Comparison of ENCODE assay signal across 9 cellular contexts in the genomic region with DNA sequence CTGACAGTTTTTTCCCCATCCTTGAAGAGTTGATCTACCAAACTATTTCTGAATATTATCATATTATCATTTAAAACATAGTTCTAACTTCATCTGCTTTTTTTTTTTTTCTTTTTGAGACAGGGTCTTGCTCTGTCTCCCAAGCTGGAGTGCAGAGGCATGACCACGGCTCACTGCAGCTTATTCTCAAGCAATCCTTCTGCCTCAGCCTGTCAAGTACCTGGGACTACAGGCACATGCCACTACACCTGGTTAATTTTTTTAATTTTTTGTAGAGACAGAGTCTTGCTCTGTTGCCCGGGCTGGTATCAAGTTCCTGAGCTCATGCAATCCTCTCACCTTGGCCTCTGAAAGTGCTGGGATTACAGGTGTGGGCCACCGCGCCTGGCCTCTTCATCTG. TPM values are rescaled to one million over a fixed set of nuclear protein-coding genes. Genes with fewer than 3 reads are reported as not detected.
A peak's percentile ranks its signal among the peaks of the same experiment; 100 is the strongest.
DNase-seq lines count a peak whose midpoint lies in the region; ATAC-seq and TF ChIP-seq lines count a peak whose summit lies in the region.
"Had no signal": no experiment of that assay in that cellular context is flagged by ENCODE, and none has a peak within 500 bp of the region (broad histone marks: within the 10 kb centered on the region; RNA-seq: fewer than 3 reads in every experiment).

No MANE protein-coding gene starts in this region.

- no peak for TF ChIP-seq POLR2A in spleen (IDR thresholded peaks at IDR 0.05)

- H3K9me3 Mint-ChIP-seq in activated T-cell treated with anti-CD3 and anti-CD28 coated beads, Interleukin-2, amount 50 U/mL, for 4 hours = no peaks in the 10 kb centered on the region
- H3K9me3 Mint-ChIP-seq in T-cell = no peaks in the 10 kb centered on the region

- no peak for ATAC-seq in activated T-cell treated with anti-CD3 and anti-CD28 coated beads, Interleukin-2, amount 50 U/mL, for 4 hours
- no peak for ATAC-seq in T-cell (replicated peaks in 1 of 4)

- H3K9me3 ChIP-seq in spleen = no peaks in the 10 kb centered on the region

- H3K27ac ChIP-seq in spleen = no peak overlapping the region

- POLR2A ChIA-PET in T-cell (lab: Charles Lee) = interaction anchor here in 1 of 2 donors (0.6 kb wide), 1 partner anchor 640 kb away, joined by 3 read pairs; no protein-coding TSS in a partner anchor

- peaks cover 4% of the 10 kb centered on the region for H3K27me3 Mint-ChIP-seq in activated T-cell treated with anti-CD3 and anti-CD28 coated beads, Interleukin-2, amount 50 U/mL, for 4 hours (ENCODE audit: low read depth)
- peaks cover 0 to 7% of the 10 kb centered on the region in 2 donors for H3K27me3 Mint-ChIP-seq in T-cell

- H3K36me3 Mint-ChIP-seq in activated T-cell treated with anti-CD3 and anti-CD28 coated beads, Interleukin-2, amount 50 U/mL, for 4 hours (ENCODE audit: insufficient read depth) = peaks cover 11% of the 10 kb centered on the region
- peaks cover 12% of the 10 kb centered on the region for H3K36me3 Mint-ChIP-seq in T-cell

- H3K4me1 Mint-ChIP-seq in activated T-cell treated with anti-CD3 and anti-CD28 coated beads, Interleukin-2, amount 50 U/mL, for 4 hours (ENCODE audit: low read depth) = peaks cover 37% of the 10 kb centered on the region
- H3K4me1 Mint-ChIP-seq in T-cell = peaks cover 26 to 42% (median 36%) of the 10 kb centered on the region in 3 donors

- H3K4me3 ChIP-seq in fibroblast of pulmonary artery (replicated peaks; ENCODE audit: low read depth, low read length) (peak overlapping the region; percentile 80), spleen (peak overlapping the region in 5 of 8 donors; percentile 50 to 91 (median 69))

- H3K4me1 ChIP-seq in spleen = peaks cover 13 to 69% (median 38%) of the 10 kb centered on the region in 6 donors

- no peak overlapping the region for H3K27ac Mint-ChIP-seq in T-cell

- TF ChIP-seq CTCF in fibroblast of pulmonary artery (IDR thresholded peaks at IDR 0.05; ENCODE audit: low read length, missing control alignments) (no peak), spleen (IDR thresholded peaks at IDR 0.05 in 8 of 11, conservative IDR thresholded peaks at IDR 0.05 in 3 of 11) (no peak)

- peaks cover 0 to 8% (median 3%) of the 10 kb centered on the region in 6 donors for H3K36me3 ChIP-seq in spleen

- intact Hi-C loops in spleen (cut with DNase I; ENCODE audit: low total_unique reads) = no loop called here

- 87 to 98% (median 93%) methylated on average over 4 of the region's 4 CpGs for WGBS in spleen, 5 donors

- no peaks in the 10 kb centered on the region for H3K27me3 ChIP-seq in spleen (replicated peaks in 1 of 7)

- CTCF ChIA-PET in T-cell (lab: Charles Lee) = interaction anchor here in 1 of 2 donors (0.7 kb wide), 1 partner anchor 169 kb away, joined by 3 read pairs; no protein-coding TSS in a partner anchor

- peak overlapping the region; percentile 57 for H3K4me3 Mint-ChIP-seq in activated T-cell treated with anti-CD3 and anti-CD28 coated beads, Interleukin-2, amount 50 U/mL, for 4 hours
- peak overlapping the region; percentile 87 to 94 (median 87) for H3K4me3 Mint-ChIP-seq in T-cell

- no peak for DNase-seq in activated T-cell treated with anti-CD3 and anti-CD28 coated beads, Interleukin-2, amount 50 U/mL, for 4 hours
- DNase-seq in activated T-cell treated with anti-CD3 and anti-CD28 coated beads, Interleukin-2, amount 50 U/mL, for 1 hour = no peak
- no peak for DNase-seq in T-cell
- no peak for DNase-seq in fibroblast of pulmonary artery (ENCODE audit: low read depth)
- DNase-seq in spleen = no peak
- DNase-seq in HK-2 (ENCODE audit: unreplicated experiment) = no peak
- DNase-seq in foreskin melanocyte = no peak
- DNase-seq in NCI-H774 (lab: John Stamatoyannopoulos, UW) = no peak
- DNase-seq: NCI-H1694 treated with DMSO at 0.1 percent for 48 hours had no signal

RNA-seq across cellular contexts. Expression of a gene that starts 1.3 kb away (rescaled TPM):
- 10 to 100 TPM; 17.6 to 20.9 (median 19.5) TPM for total RNA-seq in activated T-cell treated with anti-CD3 and anti-CD28 coated beads, Interleukin-2, amount 50 U/mL, for 4 hours
- total RNA-seq in T-cell (10 to 100 TPM; 12.1 to 17.3 (median 14.5) TPM), spleen (10 to 100 TPM; 21.0 to 56.2 (median 28.7) TPM)
- polyA plus RNA-seq in spleen = 10 to 100 TPM; 28.9 to 34.7 (median 33.8) TPM

RNA-seq across cellular contexts. Expression of a gene that starts 15.2 kb away (rescaled TPM):
- under 1 TPM; 0.13 to 0.19 (median 0.13) TPM for total RNA-seq in activated T-cell treated with anti-CD3 and anti-CD28 coated beads, Interleukin-2, amount 50 U/mL, for 4 hours
- total RNA-seq in T-cell (under 1 TPM in 2 of 5 donors, not detected in 3; 0.15 to 0.30 TPM), spleen (10 to 100 TPM in 1 of 7 donors, 1 to 10 TPM in 6; 3.2 to 12.8 (median 6.6) TPM)
- 1 to 10 TPM; 2.7 to 4.6 (median 4.0) TPM for polyA plus RNA-seq in spleen
